18 cellular contexts compared by ENCODE assay signal in genomic region chr5:14960120-14960462, GRCh38.
"Had no signal": no experiment of that assay in that cellular context is flagged by ENCODE, and none has a peak within 500 bp of the region (broad histone marks: within the 10 kb centered on the region; RNA-seq: fewer than 3 reads in every experiment).

No MANE protein-coding gene starts in this region.

- H3K9me3 Mint-ChIP-seq: natural killer cell had no signal

- H3K9me3 ChIP-seq: colonic mucosa, esophagus muscularis mucosa, gastroesophageal sphincter, ovary, tibial artery had no signal

- H3K27ac Mint-ChIP-seq: natural killer cell, progenitor cell of endocrine pancreas had no signal

- DNase-seq: colonic mucosa; effector memory CD4-positive, alpha-beta T cell; foreskin fibroblast; glutamatergic neuron; islet precursor cell; natural killer cell; nucleus accumbens; ovary; stimulated activated CD4-positive, alpha-beta T cell treated with anti-CD3 and anti-CD28 coated beads, Interleukin-2, amount 100 ng/mL, for 48 hours; stimulated activated naive CD4-positive, alpha-beta T cell treated with Interleukin-2 at 50 U/mL for 16 hours; tibial artery had no signal

- H3K27ac ChIP-seq: colonic mucosa, esophagus muscularis mucosa, gastroesophageal sphincter, ovary, tibial artery had no signal

- H3K4me1 ChIP-seq: colonic mucosa, esophagus muscularis mucosa, gastroesophageal sphincter, tibial artery had no signal

- H3K4me3 ChIP-seq: colonic mucosa, esophagus muscularis mucosa, gastroesophageal sphincter, ovary, smooth muscle cell, tibial artery had no signal

- H3K36me3 Mint-ChIP-seq: natural killer cell had no signal

- H3K4me1 Mint-ChIP-seq: natural killer cell had no signal

- H3K36me3 ChIP-seq: colonic mucosa, esophagus muscularis mucosa, gastroesophageal sphincter, ovary, tibial artery had no signal

- H3K4me2 ChIP-seq: smooth muscle cell had no signal

- H3K27me3 ChIP-seq: colonic mucosa, esophagus muscularis mucosa, gastroesophageal sphincter, ovary, tibial artery had no signal

- ATAC-seq: gastroesophageal sphincter, left lobe of liver, natural killer cell, right cardiac atrium had no signal

- H3K4me3 Mint-ChIP-seq: natural killer cell, neural crest cell had no signal
